In the genomic region with DNA sequence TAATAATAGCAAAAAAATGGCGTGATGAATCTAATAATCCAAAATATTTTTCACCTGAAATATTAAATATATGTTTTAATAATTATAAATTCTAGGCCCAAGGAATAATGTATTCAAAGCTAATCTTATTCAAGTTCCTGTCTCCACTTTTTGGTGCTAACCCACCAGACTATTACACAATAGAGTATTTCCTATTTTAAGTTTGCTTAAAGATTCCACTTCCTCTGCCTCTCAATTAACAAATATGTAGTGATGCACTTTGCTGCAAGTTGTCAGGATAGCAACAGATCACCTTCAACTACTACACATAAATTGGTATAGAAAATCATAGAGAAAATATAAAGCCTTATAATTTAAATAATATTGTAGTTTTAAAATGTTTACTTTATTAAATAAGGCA, we compare ENCODE assay signal across 23 cellular contexts.
"Had no signal": no experiment of that assay in that cellular context is flagged by ENCODE, and none has a peak within 500 bp of the region (broad histone marks: within the 10 kb centered on the region; RNA-seq: fewer than 3 reads in every experiment).

No MANE protein-coding gene starts in this region.

- H3K36me3 ChIP-seq: adrenal gland, left lung, right atrium auricular region, tibial artery had no signal

- FAIRE-seq: astrocyte, bronchial epithelial cell, frontal cortex, kidney, urothelium cell line had no signal

- H3K4me3 ChIP-seq: adrenal gland, left lung, right atrium auricular region, tibial artery had no signal

- ATAC-seq: activated naive CD4-positive, alpha-beta T cell treated with anti-CD3 and anti-CD28 coated beads, Interleukin-2, amount 50 U/mL, for 72 hours; left lung had no signal

- DNase-seq: activated B cell treated with CpG ODN at 0.5 μM for 24 hours; activated CD4-positive, alpha-beta memory T cell treated with anti-CD3 and anti-CD28 coated beads for 36 hours; activated CD4-positive, alpha-beta T cell treated with anti-CD3 and anti-CD28 coated beads for 4 hours; activated gamma-delta T cell treated with Interleukin-2 at 50 U/mL for 16 hours; activated T-cell treated with anti-CD3 and anti-CD28 coated beads for 4 hours; adrenal gland; cerebellar nuclear complex; effector CD4-positive, alpha-beta T cell; kidney; left lung; midbrain; occipital lobe; stimulated activated CD4-positive, alpha-beta T cell treated with anti-CD3 and anti-CD28 coated beads, Interleukin-12 subunit alpha, Interleukin-12 subunit beta, amount 100 ng/mL, for 4 hours; stimulated activated CD4-positive, alpha-beta T cell treated with anti-CD3 and anti-CD28 coated beads, Interleukin-1b, Interleukin-23, amount 100 ng/mL, for 48 hours; stimulated activated CD8-positive, alpha-beta memory T cell treated with anti-CD3 and anti-CD28 coated beads, Interleukin-4, amount 100 ng/mL, for 48 hours; stimulated activated naive CD4-positive, alpha-beta T cell; tibial artery had no signal

- H3K27me3 ChIP-seq: adrenal gland, left lung, right atrium auricular region, tibial artery had no signal

- H3K4me1 ChIP-seq: adrenal gland, left lung, right atrium auricular region, tibial artery had no signal

- H3K9me3 ChIP-seq: adrenal gland, left lung, right atrium auricular region, tibial artery had no signal

- H3K27ac ChIP-seq: adrenal gland, left lung, right atrium auricular region, tibial artery had no signal
